ENCODE assay signal across 8 cellular contexts in genomic region chr1:2413495-2414296, GRCh38. TPM values are rescaled to one million over a fixed set of nuclear protein-coding genes. Genes with fewer than 3 reads are reported as not detected.
DNase-seq lines count a peak whose midpoint lies in the region; ATAC-seq and TF ChIP-seq lines count a peak whose summit lies in the region.

No MANE protein-coding gene starts in this region.

- H3K27ac ChIP-seq in Peyer's patch: peak overlapping the region; percentile 91 to 98 (median 96)

- H3K4me3 Mint-ChIP-seq in natural killer cell treated with Interleukin-12 subunit alpha and Interleukin-12 subunit beta and Interleukin-15 and Interleukin-18, amount 100 ng/mL, for 72 hours: peak overlapping the region; percentile 95

- ATAC-seq in natural killer cell treated with Interleukin-12 subunit alpha and Interleukin-12 subunit beta and Interleukin-15 and Interleukin-18, amount 100 ng/mL, for 72 hours: no peak
- no peak for ATAC-seq in HG03378 (IDR thresholded peaks at IDR 0.05; ENCODE audit: unreplicated experiment)

- no peak for TF ChIP-seq CTCF in Peyer's patch (IDR thresholded peaks at IDR 0.05)
- TF ChIP-seq CTCF in choroid plexus epithelial cell (conservative IDR thresholded peaks at IDR 0.05; ENCODE audit: low read depth, low read length): no peak

- no peaks in the 10 kb centered on the region for H3K27me3 ChIP-seq in Peyer's patch

- H3K9me3 Mint-ChIP-seq in natural killer cell treated with Interleukin-12 subunit alpha and Interleukin-12 subunit beta and Interleukin-15 and Interleukin-18, amount 100 ng/mL, for 72 hours: no peaks in the 10 kb centered on the region

- no peaks in the 10 kb centered on the region for H3K27me3 Mint-ChIP-seq in natural killer cell treated with Interleukin-12 subunit alpha and Interleukin-12 subunit beta and Interleukin-15 and Interleukin-18, amount 100 ng/mL, for 72 hours

- DNase-seq in DMS153 treated with DMSO at 0.1 percent for 48 hours (lab: John Stamatoyannopoulos, UW; ENCODE audit: unreplicated experiment): peak; percentile 46
- DNase-seq in DMS153 (lab: John Stamatoyannopoulos, UW): no peak
- peak; percentile 23 to 65 (median 60) for DNase-seq in Peyer's patch
- DNase-seq in choroid plexus epithelial cell (ENCODE audit: low read depth): no peak
- no peak for DNase-seq in natural killer cell treated with Interleukin-12 subunit alpha and Interleukin-12 subunit beta and Interleukin-15 and Interleukin-18, amount 100 ng/mL, for 72 hours (ENCODE audit: low spot score)
- DNase-seq in cerebellar nuclear complex (lab: John Stamatoyannopoulos, UW): no peak
- DNase-seq in NCI-H1694 treated with DMSO at 0.1 percent for 48 hours (lab: John Stamatoyannopoulos, UW): no peak

- no peaks in the 10 kb centered on the region for H3K36me3 Mint-ChIP-seq in natural killer cell treated with Interleukin-12 subunit alpha and Interleukin-12 subunit beta and Interleukin-15 and Interleukin-18, amount 100 ng/mL, for 72 hours

- H3K27ac Mint-ChIP-seq in natural killer cell treated with Interleukin-12 subunit alpha and Interleukin-12 subunit beta and Interleukin-15 and Interleukin-18, amount 100 ng/mL, for 72 hours: peak overlapping the region; percentile 74 to 94

- H3K36me3 ChIP-seq in Peyer's patch: no peaks in the 10 kb centered on the region

- no peaks in the 10 kb centered on the region for H3K9me3 ChIP-seq in Peyer's patch

- peaks cover 0 to 39% (median 28%) of the 10 kb centered on the region in 4 donors for H3K4me1 ChIP-seq in Peyer's patch

- H3K4me3 ChIP-seq in Peyer's patch (peak overlapping the region; percentile 60 to 100 (median 88)), choroid plexus epithelial cell (ENCODE audit: low read depth, low read length) (peak overlapping the region; percentile 78)

- TF ChIP-seq POLR2A in Peyer's patch (IDR thresholded peaks at IDR 0.05): no peak

- H3K4me1 Mint-ChIP-seq in natural killer cell treated with Interleukin-12 subunit alpha and Interleukin-12 subunit beta and Interleukin-15 and Interleukin-18, amount 100 ng/mL, for 72 hours (ENCODE audit: low read depth in 2 of 2): peaks cover 20 to 24% of the 10 kb centered on the region in 2 donors

RNA-seq across cellular contexts. Expression of gene PEX10, which starts 1.3 kb away (rescaled TPM):
- total RNA-seq in Peyer's patch: 10 to 100 TPM; 16.9 to 29.6 (median 19.9) TPM
- 10 to 100 TPM; 10.7 to 18.9 TPM for total RNA-seq in natural killer cell treated with Interleukin-12 subunit alpha and Interleukin-12 subunit beta and Interleukin-15 and Interleukin-18, amount 100 ng/mL, for 72 hours

RNA-seq across cellular contexts. Expression of gene RER1, which starts 22.1 kb away (rescaled TPM):
- total RNA-seq in Peyer's patch: 100 to 1,000 TPM in 3 of 4 donors, 10 to 100 TPM in 1; 42.9 to 141 (median 120) TPM
- total RNA-seq in natural killer cell treated with Interleukin-12 subunit alpha and Interleukin-12 subunit beta and Interleukin-15 and Interleukin-18, amount 100 ng/mL, for 72 hours: 100 to 1,000 TPM; 139 to 161 TPM

RNA-seq across cellular contexts. Expression of gene MORN1, which starts 22.3 kb away (rescaled TPM):
- 10 to 100 TPM in 3 of 4 donors, 1 to 10 TPM in 1; 4.9 to 21.5 (median 15.9) TPM for total RNA-seq in Peyer's patch
- total RNA-seq in natural killer cell treated with Interleukin-12 subunit alpha and Interleukin-12 subunit beta and Interleukin-15 and Interleukin-18, amount 100 ng/mL, for 72 hours: 1 to 10 TPM; 4.0 to 7.5 TPM

Comparison
In these comparisons a context has a peak if more than half of its experiments do, and no peak if none do; other contexts are left out.
1. DNase-seq: peak in DMS153 treated with DMSO at 0.1 percent for 48 hours (single experiment) and Peyer's patch (3 of 3); none in DMS153 (single experiment), choroid plexus epithelial cell (single experiment), natural killer cell treated with Interleukin-12 subunit alpha and Interleukin-12 subunit beta and Interleukin-15 and Interleukin-18, amount 100 ng/mL, for 72 hours (single experiment), cerebellar nuclear complex (0 of 2) and NCI-H1694 treated with DMSO at 0.1 percent for 48 hours (single experiment).